ENCODE assay signal across 9 cellular contexts in the genomic region with DNA sequence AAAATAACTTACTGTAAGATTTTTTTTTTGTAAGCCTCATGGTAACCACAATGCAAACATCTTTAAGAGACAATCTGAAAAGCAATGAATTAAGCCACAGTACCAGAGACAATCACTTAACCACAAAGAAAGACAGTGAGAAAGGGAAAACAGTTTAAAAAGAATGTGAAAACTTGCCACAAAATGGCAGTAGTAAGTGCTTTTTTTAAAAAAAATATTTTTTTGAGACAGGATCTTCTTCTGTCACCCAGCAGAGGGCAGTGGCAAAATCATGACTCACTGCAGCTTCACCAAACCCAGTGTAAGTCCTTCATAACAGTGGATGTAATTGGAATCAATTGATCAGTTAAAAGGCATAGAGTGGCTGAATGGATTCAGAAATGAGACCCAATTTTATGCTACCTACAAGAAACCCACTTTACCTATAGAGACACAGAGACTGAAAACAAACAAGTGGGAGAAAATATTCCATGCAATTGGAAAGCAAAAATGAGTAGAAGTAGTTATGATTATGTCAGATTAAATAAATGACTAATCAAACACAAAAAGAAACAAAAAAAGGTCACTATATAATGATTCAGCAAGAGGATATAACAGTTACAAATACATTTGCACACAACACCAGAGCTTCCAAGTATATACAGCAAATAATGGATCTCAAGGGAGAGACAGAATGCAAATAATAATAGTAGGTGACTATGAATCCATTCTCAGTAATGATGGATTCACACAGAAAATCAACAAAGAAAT. TPM values are rescaled to one million over a fixed set of nuclear protein-coding genes. Genes with fewer than 3 reads are reported as not detected.
A peak's percentile ranks its signal among the peaks of the same experiment; 100 is the strongest.
DNase-seq lines count a peak whose midpoint lies in the region; FAIRE-seq and TF ChIP-seq lines count a peak whose summit lies in the region.
"Had no signal": no experiment of that assay in that cellular context is flagged by ENCODE, and none has a peak within 500 bp of the region (broad histone marks: within the 10 kb centered on the region; RNA-seq: fewer than 3 reads in every experiment).

No MANE protein-coding gene starts in this region.

- FAIRE-seq in GM19239 (lab: Jason Lieb, UNC), result peak; percentile 83

- no peaks in the 10 kb centered on the region for H3K9me3 Mint-ChIP-seq in activated naive CD8-positive, alpha-beta T cell (ENCODE audit: low read depth)
- H3K9me3 Mint-ChIP-seq in chondrocyte (ENCODE audit: low read depth), result no peaks in the 10 kb centered on the region
- H3K9me3 Mint-ChIP-seq: H9 had no signal

- H3K4me3 ChIP-seq in LNCaP clone FGC (ENCODE audit: low read depth, low read length), result no peak overlapping the region

- peaks cover 11% of the 10 kb centered on the region for H3K4me1 Mint-ChIP-seq in activated naive CD8-positive, alpha-beta T cell (ENCODE audit: low read depth)
- no peaks in the 10 kb centered on the region for H3K4me1 Mint-ChIP-seq in chondrocyte (ENCODE audit: low read depth)
- H3K4me1 Mint-ChIP-seq: H9 had no signal

- TF ChIP-seq CTCF in LNCaP clone FGC (IDR thresholded peaks at IDR 0.05; ENCODE audit: control insufficient read depth, extremely low read depth, insufficient read depth) (peak; percentile 32; the same call in 1 of the 2 replicates), chondrocyte (IDR thresholded peaks at IDR 0.05) (no peak)

- H3K36me3 Mint-ChIP-seq in activated naive CD8-positive, alpha-beta T cell, result no peaks in the 10 kb centered on the region
- H3K36me3 Mint-ChIP-seq in chondrocyte (ENCODE audit: low read depth), result no peaks in the 10 kb centered on the region

- no peak for DNase-seq in GM19239 (ENCODE audit: insufficient read length, low spot score)
- DNase-seq in LNCaP clone FGC (ENCODE audit: low read depth), result no peak
- DNase-seq in stimulated activated CD4-positive, alpha-beta T cell treated with anti-CD3 and anti-CD28 coated beads, Interleukin-2, amount 100 ng/mL, for 24 hours, result peak; percentile 17 to 20
- no peak for DNase-seq in chondrocyte (ENCODE audit: low spot score)
- no peak for DNase-seq in OCI-M1 (lab: John Stamatoyannopoulos, UW)
- no peak for DNase-seq in NAMALWA (ENCODE audit: low spot score)
- DNase-seq in C1 segment of cervical spinal cord (lab: John Stamatoyannopoulos, UW), result no peak
- DNase-seq: H9 had no signal

- peak overlapping the region; percentile 50 for H3K27ac Mint-ChIP-seq in activated naive CD8-positive, alpha-beta T cell
- no peak overlapping the region for H3K27ac Mint-ChIP-seq in chondrocyte (ENCODE audit: unreplicated experiment)
- H3K27ac Mint-ChIP-seq: H9 had no signal

- no peaks in the 10 kb centered on the region for H3K27me3 Mint-ChIP-seq in activated naive CD8-positive, alpha-beta T cell
- no peaks in the 10 kb centered on the region for H3K27me3 Mint-ChIP-seq in chondrocyte (ENCODE audit: low read depth)

- H3K4me3 Mint-ChIP-seq in activated naive CD8-positive, alpha-beta T cell, result peak overlapping the region; percentile 32
- H3K4me3 Mint-ChIP-seq in chondrocyte (ENCODE audit: unreplicated experiment), result no peak overlapping the region
- H3K4me3 Mint-ChIP-seq: H9 had no signal

RNA-seq across cellular contexts. Expression of gene ZFY, which starts 21.9 kb away (rescaled TPM):
- total RNA-seq in chondrocyte, result not detected in 3 replicates
- total RNA-seq: H9 had no signal

Comparison
In these comparisons a context has a peak if more than half of its experiments do, and no peak if none do; other contexts are left out.
1. DNase-seq: peak in stimulated activated CD4-positive, alpha-beta T cell treated with anti-CD3 and anti-CD28 coated beads, Interleukin-2, amount 100 ng/mL, for 24 hours (2 of 2); none in GM19239 (single experiment), LNCaP clone FGC (single experiment), chondrocyte (single experiment), OCI-M1 (single experiment), NAMALWA (single experiment) and C1 segment of cervical spinal cord (0 of 14).